Comparison of ENCODE assay signal across 9 cellular contexts in the genomic region with DNA sequence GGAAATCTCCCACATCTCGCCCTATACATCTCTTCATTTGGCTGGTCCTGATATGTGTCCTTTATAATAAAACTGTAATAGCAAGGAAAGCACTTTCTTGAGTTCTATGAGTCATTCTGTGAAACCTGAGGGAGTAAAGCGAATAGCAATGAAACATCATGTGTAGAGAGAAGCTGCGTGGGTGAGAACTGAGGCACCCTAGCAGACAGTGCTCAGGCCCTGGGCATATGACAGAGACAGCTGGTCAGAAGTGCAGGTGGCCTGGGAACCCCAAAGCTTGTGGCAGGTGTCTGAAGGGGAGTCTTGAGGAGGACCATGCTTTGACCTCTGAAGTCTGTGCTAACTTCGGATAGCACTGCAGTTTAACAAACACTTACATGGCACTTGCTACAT. TPM values are rescaled to one million over a fixed set of nuclear protein-coding genes. Genes with fewer than 3 reads are reported as not detected.
A peak's percentile ranks its signal among the peaks of the same experiment; 100 is the strongest.
DNase-seq lines count a peak whose midpoint lies in the region; ATAC-seq and TF ChIP-seq lines count a peak whose summit lies in the region.
"Had no signal": no experiment of that assay in that cellular context is flagged by ENCODE, and none has a peak within 500 bp of the region (broad histone marks: within the 10 kb centered on the region; RNA-seq: fewer than 3 reads in every experiment).

No MANE protein-coding gene starts in this region.

- H3K79me2 ChIP-seq in OCI-LY7 (ENCODE audit: insufficient read depth, low read depth, low read length): peaks cover 17% of the 10 kb centered on the region; the same call in 1 of the 2 replicates

- POLR2A ChIA-PET in OCI-LY7 (lab: Charles Lee): interaction anchor here (0.6 to 2.2 kb wide), 4 partner anchors 19 to 361 kb away, joined by 3 to 22 read pairs (median 4); a partner anchor contains a TSS

- H3K27ac Mint-ChIP-seq in memory B cell: peak overlapping the region; percentile 98

- no TSS peak for BruUV-seq in OCI-LY7 (replicated peaks; lab: Mats Ljungman, UMichigan)

- peaks cover 10% of the 10 kb centered on the region for H3K4me1 Mint-ChIP-seq in memory B cell

- no peak overlapping the region for H3K4me3 Mint-ChIP-seq in memory B cell

- H3K4me1 ChIP-seq in OCI-LY7 (ENCODE audit: insufficient read depth, low read length, poor library complexity, severe bottlenecking): peaks cover 27% of the 10 kb centered on the region
- H3K4me1 ChIP-seq: uterus had no signal

- H3K36me3 ChIP-seq in OCI-LY7 (ENCODE audit: insufficient read depth, low read length): peaks cover 16% of the 10 kb centered on the region
- H3K36me3 ChIP-seq: uterus had no signal

- intact Hi-C loops in OCI-LY7 (cut with micrococcal nuclease; ENCODE audit: unreplicated experiment) (no loop called here), Right ventricle myocardium superior (cut with DNase I) (no loop called here)

- H3K9me2 ChIP-seq in OCI-LY7 (ENCODE audit: insufficient read depth, low read length): no peaks in the 10 kb centered on the region; the same call in 1 of the 2 replicates

- no peaks in the 10 kb centered on the region for H4K20me1 ChIP-seq in OCI-LY7 (ENCODE audit: insufficient read depth, low read length)

- in situ Hi-C loops in GM13977 (cut with MboI; ENCODE audit: low pct_unique_long_range_greater_than_20kb, low sequenced_read_pairs, unreplicated experiment): no loop called here

- TF ChIP-seq CTCF in GM13977 (IDR thresholded peaks at IDR 0.05; ENCODE audit: extremely low read depth, insufficient read depth, missing control alignments) (no peak), OCI-LY7 (conservative IDR thresholded peaks at IDR 0.05; ENCODE audit: low read length) (no peak), omental fat pad (IDR thresholded peaks at IDR 0.05) (no peak)

- H3K9me3 Mint-ChIP-seq in memory B cell: no peaks in the 10 kb centered on the region

- H3K27me3 Mint-ChIP-seq in memory B cell: no peaks in the 10 kb centered on the region

- DNase-seq in GM13977 (ENCODE audit: low spot score) (peak; percentile 51), OCI-LY7 (ENCODE audit: low spot score) (no peak), memory B cell (ENCODE audit: low spot score in 2 of 2) (no peak), omental fat pad (ENCODE audit: low spot score) (no peak), NOMO-1 (lab: John Stamatoyannopoulos, UW; ENCODE audit: unreplicated experiment in 2 of 2) (no peak), Right ventricle myocardium superior (no peak)
- DNase-seq: uterus had no signal

- ATAC-seq in GM21786 (IDR thresholded peaks at IDR 0.05; ENCODE audit: unreplicated experiment) (peak; percentile 20), memory B cell (ENCODE audit: low read depth) (no peak), omental fat pad (ENCODE audit: low FRiP score) (no peak), HG03159 (IDR thresholded peaks at IDR 0.05; ENCODE audit: unreplicated experiment) (no peak), Right ventricle myocardium superior (ENCODE audit: poor library complexity) (no peak)

- no peak overlapping the region for H3K4me3 ChIP-seq in OCI-LY7 (ENCODE audit: low read depth, low read length, poor library complexity, severe bottlenecking)
- H3K4me3 ChIP-seq: uterus had no signal

- no peak overlapping the region for H3K4me2 ChIP-seq in OCI-LY7 (ENCODE audit: low read length)

- no peaks in the 10 kb centered on the region for H3K9me3 ChIP-seq in OCI-LY7 (ENCODE audit: low read length)
- H3K9me3 ChIP-seq: uterus had no signal

- CTCF ChIA-PET in OCI-LY7 (lab: Charles Lee; ENCODE audit: unreplicated experiment): no interaction called here

- no peak overlapping the region for H3K27ac ChIP-seq in OCI-LY7 (ENCODE audit: low read depth, low read length, poor library complexity, severe bottlenecking)

- peaks cover 2% of the 10 kb centered on the region for H3K36me3 Mint-ChIP-seq in memory B cell

- peak overlapping the region; percentile 85 for H2AFZ ChIP-seq in OCI-LY7 (ENCODE audit: low read length)

RNA-seq across cellular contexts. Expression of a gene that starts 1.3 kb away (rescaled TPM):
- total RNA-seq in OCI-LY7 (2014; rRNA removed; shearing (Covaris generic)): 22.6 and 30.0 TPM in 2 replicates
- total RNA-seq in OCI-LY7 (2022) (25.7 and 30.7 TPM in 2 replicates), omental fat pad (10 to 100 TPM in 2 of 4 donors, 1 to 10 TPM in 2; 8.3 to 13.1 (median 10.5) TPM), Right ventricle myocardium superior (9.9 TPM)

RNA-seq across cellular contexts. Expression of a gene that starts 36.8 kb away (rescaled TPM):
- total RNA-seq in OCI-LY7 (2014; rRNA removed; shearing (Covaris generic)): 54.6 and 70.9 TPM in 2 replicates
- total RNA-seq in OCI-LY7 (2022) (68.0 and 70.5 TPM in 2 replicates), omental fat pad (10 to 100 TPM; 14.3 to 32.9 (median 23.0) TPM), Right ventricle myocardium superior (10.8 TPM)
